Comparison of ENCODE assay signal across 7 cellular contexts in the genomic region with DNA sequence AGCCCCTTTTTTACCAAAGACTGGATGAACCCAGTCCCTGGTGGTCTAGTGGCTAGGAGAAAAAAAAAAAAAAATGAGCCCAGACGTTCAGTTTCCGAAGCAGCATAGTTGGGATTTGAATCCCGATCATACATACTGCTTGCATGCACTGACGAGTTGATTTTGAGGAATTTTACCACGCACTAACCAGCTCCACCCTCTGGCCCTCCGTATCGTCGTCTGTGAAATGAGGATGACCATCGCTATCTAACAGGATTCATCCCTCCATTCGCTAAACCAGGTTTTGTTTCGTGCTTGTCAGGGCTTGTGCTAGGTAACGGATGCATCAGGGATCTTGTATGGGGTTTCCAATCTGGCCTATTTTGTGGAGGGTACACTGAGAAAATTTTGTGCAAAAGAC. TPM values are rescaled to one million over a fixed set of nuclear protein-coding genes. Genes with fewer than 3 reads are reported as not detected.
DNase-seq lines count a peak whose midpoint lies in the region; ATAC-seq and TF ChIP-seq lines count a peak whose summit lies in the region.

No MANE protein-coding gene starts in this region.

- no peak for TF ChIP-seq CTCF in GM06990 (IDR thresholded peaks at IDR 0.05; ENCODE audit: insufficient read depth, low read length, poor library complexity, severe bottlenecking)

- DNase-seq in GM06990 (ENCODE audit: extremely low read depth, insufficient read length) (no peak), NCI-H526 treated with DMSO at 0.1 percent for 48 hours (lab: John Stamatoyannopoulos, UW) (peak; percentile 69)

- H3K4me3 ChIP-seq in GM06990 (replicated peaks; ENCODE audit: low read depth, low read length) = peak overlapping the region; percentile 75
- peak overlapping the region; percentile 70 for H3K4me3 ChIP-seq in mesodermal cell (ENCODE audit: extremely low read depth, insufficient read depth, low read length, poor library complexity, severe bottlenecking)

- H3K27me3 ChIP-seq in GM06990 (replicated peaks; ENCODE audit: control insufficient read depth, insufficient read depth, low read length) = no peaks in the 10 kb centered on the region

- no peak for ATAC-seq in GM19463 (IDR thresholded peaks at IDR 0.05; ENCODE audit: unreplicated experiment)
- no peak for ATAC-seq in GM21529 (IDR thresholded peaks at IDR 0.05; ENCODE audit: unreplicated experiment)
- ATAC-seq in GM19452 (IDR thresholded peaks at IDR 0.05; ENCODE audit: unreplicated experiment) = no peak

- 8 to 15% methylated on average over 9 to 10 of the region's 12 CpGs for WGBS in mesodermal cell (ENCODE audit: insufficient coverage in 2 of 2), 2 experiments

- no peaks in the 10 kb centered on the region for H3K4me1 ChIP-seq in mesodermal cell (ENCODE audit: control insufficient read depth, insufficient read depth, low read length, poor library complexity, severe bottlenecking)

- H3K9me3 ChIP-seq in mesodermal cell (ENCODE audit: control insufficient read depth, low read length) = no peaks in the 10 kb centered on the region

- H3K27ac ChIP-seq in cingulate gyrus (ENCODE audit: low read depth, low read length) (peak overlapping the region; percentile 100), mesodermal cell (ENCODE audit: low read depth, low read length, severe bottlenecking) (peak overlapping the region; percentile 78)

- H3K36me3 ChIP-seq in GM06990 (ENCODE audit: control insufficient read depth, insufficient read depth, low read length) (peaks cover 5% of the 10 kb centered on the region), mesodermal cell (ENCODE audit: control insufficient read depth, insufficient read depth, low read length) (peaks cover 29% of the 10 kb centered on the region)

RNA-seq across cellular contexts. Expression of a gene that starts 0.8 kb away (rescaled TPM):
- 26.1 TPM for polyA plus RNA-seq in mesodermal cell (2013, experiment 1 of 2)
- 39.4 TPM for polyA plus RNA-seq in mesodermal cell (2013, experiment 2 of 2)

RNA-seq across cellular contexts. Expression of a gene that starts 33.7 kb away (rescaled TPM):
- polyA plus RNA-seq in mesodermal cell (2013, experiment 1 of 2) = not detected
- polyA plus RNA-seq in mesodermal cell (2013, experiment 2 of 2) = not detected

RNA-seq across cellular contexts. Expression of a gene that starts 51.7 kb away (rescaled TPM):
- polyA plus RNA-seq in mesodermal cell (2013, experiment 1 of 2) = 1.1 TPM
- 2.0 TPM for polyA plus RNA-seq in mesodermal cell (2013, experiment 2 of 2)

RNA-seq across cellular contexts. Expression of a gene that starts 59.8 kb away (rescaled TPM):
- not detected for polyA plus RNA-seq in mesodermal cell (2013, experiment 1 of 2)
- not detected for polyA plus RNA-seq in mesodermal cell (2013, experiment 2 of 2)
